In the genomic region with DNA sequence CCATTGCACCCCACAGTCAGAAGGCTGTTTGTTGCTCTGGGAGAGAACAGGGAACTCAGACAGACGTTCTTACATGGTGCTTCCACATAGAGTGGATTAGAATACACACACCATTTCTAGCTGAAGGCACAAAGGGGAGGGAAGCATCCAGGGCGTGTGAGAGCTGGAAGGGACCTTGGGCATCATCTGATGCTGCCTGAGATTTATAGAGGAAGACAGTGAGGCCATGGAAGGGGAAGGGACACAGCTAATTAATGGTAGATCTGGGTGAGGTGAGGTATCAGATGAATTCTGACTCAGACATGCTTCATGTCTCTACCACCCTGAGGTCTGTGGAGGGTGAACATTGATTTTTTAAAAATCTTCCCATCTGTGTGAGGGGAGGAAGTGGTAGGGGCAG, we compare ENCODE assay signal across 25 cellular contexts. TPM values are rescaled to one million over a fixed set of nuclear protein-coding genes. Genes with fewer than 3 reads are reported as not detected.
"Had no signal": no experiment of that assay in that cellular context is flagged by ENCODE, and none has a peak within 500 bp of the region (broad histone marks: within the 10 kb centered on the region; RNA-seq: fewer than 3 reads in every experiment).

No MANE protein-coding gene starts in this region.

- H3K4me1 ChIP-seq: lower lobe of right lung, sigmoid colon, stomach, suprapubic skin, transverse colon, vagina had no signal

- H3K27ac ChIP-seq: lower lobe of right lung, sigmoid colon, stomach, suprapubic skin, transverse colon, vagina had no signal

- H3K4me3 Mint-ChIP-seq: brain; dendritic cell treated with granulocyte-macrophage colony-stimulating factor and Interleukin-4, amounts not matched to agents 40 ng/mL and 50 ng/mL, for 4 days; naive B cell; stimulated activated memory B cell treated with anti-CD40 and anti-IgM and Interleukin-4, amounts not matched to agents 10 μg/mL and 1 μg/mL and 100 μg/mL, for 72 hours had no signal

- H3K27me3 ChIP-seq: vagina had no signal

- H3K9me3 ChIP-seq: lower lobe of right lung, sigmoid colon, stomach, suprapubic skin, transverse colon, vagina had no signal

- H3K36me3 Mint-ChIP-seq: brain; naive B cell; stimulated activated memory B cell treated with anti-CD40 and anti-IgM and Interleukin-4, amounts not matched to agents 10 μg/mL and 1 μg/mL and 100 μg/mL, for 72 hours had no signal

- DNase-seq: activated CD4-positive, alpha-beta T cell treated with anti-CD3 and anti-CD28 coated beads for 1 hour; activated CD4-positive, alpha-beta T cell treated with anti-CD3 and anti-CD28 coated beads, Interleukin-2, amount 50 U/mL, for 1 hour; activated T-cell treated with anti-CD3 and anti-CD28 coated beads, Interleukin-2, amount 50 U/mL, for 1 hour; caudate nucleus; effector CD4-positive, alpha-beta T cell; erythroblast; foreskin fibroblast; lower lobe of right lung; naive B cell; retina; stimulated activated CD4-positive, alpha-beta T cell treated with anti-CD3 and anti-CD28 coated beads, Interleukin-15, amount 100 ng/mL, for 24 hours; stomach; transverse colon had no signal

- H3K27ac Mint-ChIP-seq: dendritic cell treated with granulocyte-macrophage colony-stimulating factor and Interleukin-4, amounts not matched to agents 40 ng/mL and 50 ng/mL, for 4 days; progenitor cell of endocrine pancreas; stimulated activated memory B cell treated with anti-CD40 and anti-IgM and Interleukin-4, amounts not matched to agents 10 μg/mL and 1 μg/mL and 100 μg/mL, for 72 hours had no signal

- H3K4me3 ChIP-seq: lower lobe of right lung, sigmoid colon, smooth muscle cell, stomach, suprapubic skin, transverse colon, vagina had no signal

- H3K36me3 ChIP-seq: lower lobe of right lung, sigmoid colon, stomach, suprapubic skin, transverse colon, vagina had no signal

- H3K4me2 ChIP-seq: smooth muscle cell had no signal

- ATAC-seq: left lobe of liver; lower lobe of right lung; stimulated activated memory B cell treated with anti-CD40 and anti-IgM and Interleukin-4, amounts not matched to agents 10 μg/mL and 1 μg/mL and 100 μg/mL, for 72 hours had no signal

- H3K9me3 Mint-ChIP-seq: brain; dendritic cell treated with granulocyte-macrophage colony-stimulating factor and Interleukin-4, amounts not matched to agents 40 ng/mL and 50 ng/mL, for 4 days; naive B cell; stimulated activated memory B cell treated with anti-CD40 and anti-IgM and Interleukin-4, amounts not matched to agents 10 μg/mL and 1 μg/mL and 100 μg/mL, for 72 hours had no signal

- H3K4me1 Mint-ChIP-seq: naive B cell; stimulated activated memory B cell treated with anti-CD40 and anti-IgM and Interleukin-4, amounts not matched to agents 10 μg/mL and 1 μg/mL and 100 μg/mL, for 72 hours had no signal

RNA-seq across cellular contexts. Expression of a gene that starts 42.1 kb away (rescaled TPM):
- total RNA-seq: fibroblast of lung, osteocyte, smooth muscle cell had no signal
- polyA plus RNA-seq: aorta, fibroblast of lung had no signal
